Comparison of ENCODE assay signal across 10 cellular contexts in the genomic region with DNA sequence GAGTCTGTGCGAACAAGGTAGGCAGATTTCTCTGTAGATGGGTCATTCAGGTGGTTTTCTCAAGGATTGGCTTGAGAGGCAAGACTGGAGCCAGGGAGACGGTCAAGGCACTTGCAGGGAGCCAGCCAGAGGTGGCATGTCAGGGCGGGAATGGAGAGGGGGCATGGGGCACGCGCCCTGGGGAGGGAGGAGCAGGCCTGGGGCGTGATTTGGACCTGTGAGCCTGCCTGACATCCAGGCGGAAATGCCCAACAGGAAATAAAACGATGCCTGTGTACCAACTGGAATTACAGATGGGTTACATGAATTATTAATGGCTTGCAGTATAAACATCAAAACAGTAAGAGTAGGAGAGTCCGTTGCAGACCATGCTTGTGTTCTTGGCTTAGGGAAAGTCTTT. TPM values are rescaled to one million over a fixed set of nuclear protein-coding genes. Genes with fewer than 3 reads are reported as not detected.
DNase-seq lines count a peak whose midpoint lies in the region; ATAC-seq and TF ChIP-seq lines count a peak whose summit lies in the region.
"Had no signal": no experiment of that assay in that cellular context is flagged by ENCODE, and none has a peak within 500 bp of the region (broad histone marks: within the 10 kb centered on the region; RNA-seq: fewer than 3 reads in every experiment).

No MANE protein-coding gene starts in this region.

- POLR2A ChIA-PET in MCF 10A (lab: Yijun Ruan, JAX), result no interaction called here

- H3K4me1 Mint-ChIP-seq in MCF 10A (ENCODE audit: insufficient read depth, unreplicated experiment) (peaks cover 26% of the 10 kb centered on the region), neural progenitor cell (peaks cover 23% of the 10 kb centered on the region), immature natural killer cell (peaks cover 4 to 8% of the 10 kb centered on the region in 2 donors)

- H3K36me3 Mint-ChIP-seq in MCF 10A (ENCODE audit: insufficient read depth, unreplicated experiment), result peaks cover 44% of the 10 kb centered on the region
- H3K36me3 Mint-ChIP-seq in neural progenitor cell, result peaks cover 19% of the 10 kb centered on the region
- peaks cover 6 to 13% (median 8%) of the 10 kb centered on the region in 3 donors for H3K36me3 Mint-ChIP-seq in immature natural killer cell

- no peak overlapping the region for H3K4me3 ChIP-seq in mammary epithelial cell (replicated peaks in 1 of 3; ENCODE audit: insufficient read depth in 1 of 3, low read depth in 2 of 3, low read length in 3 of 3)
- no peak overlapping the region for H3K4me3 ChIP-seq in neural progenitor cell
- H3K4me3 ChIP-seq in vagina, result no peak overlapping the region
- H3K4me3 ChIP-seq: K562 had no signal

- in situ Hi-C loops in mammary epithelial cell (cut with MboI; ENCODE audit: low sequenced_read_pairs in 2 of 2), result no loop called here

- no peak for TF ChIP-seq CTCF in MCF 10A (IDR thresholded peaks at IDR 0.05; ENCODE audit: unreplicated experiment)
- TF ChIP-seq CTCF in mammary epithelial cell (conservative IDR thresholded peaks at IDR 0.05 in 1 of 2, IDR thresholded peaks at IDR 0.05 in 1 of 2; ENCODE audit: extremely low read depth in 1 of 2, insufficient read depth in 1 of 2, low read depth in 1 of 2, low read length in 2 of 2), result no peak
- TF ChIP-seq CTCF in neural progenitor cell (IDR thresholded peaks at IDR 0.05), result no peak
- TF ChIP-seq CTCF in vagina (IDR thresholded peaks at IDR 0.05), result no peak

- H3K4me2 ChIP-seq in mammary epithelial cell (ENCODE audit: insufficient read depth, low read depth, low read length) (no peak overlapping the region), neural progenitor cell (no peak overlapping the region)

- H3K4me1 ChIP-seq in mammary epithelial cell (ENCODE audit: insufficient read depth, low read length) (peaks cover 21% of the 10 kb centered on the region), neural progenitor cell (no peaks in the 10 kb centered on the region), vagina (peaks cover 74% of the 10 kb centered on the region)

- intact Hi-C loops in MCF 10A (cut with micrococcal nuclease), result no loop called here
- intact Hi-C loops in mammary epithelial cell (cut with micrococcal nuclease), result no loop called here
- intact Hi-C loops in vagina (cut with DNase I), result no loop called here

- no peaks in the 10 kb centered on the region for H3K9me3 ChIP-seq in mammary epithelial cell (replicated peaks; ENCODE audit: insufficient read depth, low read length)
- H3K9me3 ChIP-seq in neural progenitor cell (ENCODE audit: low read depth), result no peaks in the 10 kb centered on the region
- no peaks in the 10 kb centered on the region for H3K9me3 ChIP-seq in vagina

- 61% methylated on average over 5 of the region's 9 CpGs for WGBS in mammary epithelial cell (ENCODE audit: low coverage, missing lambda C conversion rate)

- H3K36me3 ChIP-seq in mammary epithelial cell (ENCODE audit: insufficient read depth, low read length), result no peaks in the 10 kb centered on the region
- no peaks in the 10 kb centered on the region for H3K36me3 ChIP-seq in neural progenitor cell
- H3K36me3 ChIP-seq in vagina, result peaks cover 0 to 4% of the 10 kb centered on the region in 2 donors

- no peaks in the 10 kb centered on the region for H3K27me3 Mint-ChIP-seq in MCF 10A (ENCODE audit: insufficient read depth, unreplicated experiment)
- H3K27me3 Mint-ChIP-seq in neural progenitor cell (ENCODE audit: insufficient read depth, low read depth), result peaks cover 4% of the 10 kb centered on the region
- peaks cover 0 to 5% (median under 1%) of the 10 kb centered on the region in 3 donors for H3K27me3 Mint-ChIP-seq in immature natural killer cell (ENCODE audit: low read depth in 3 of 3)

- H2AFZ ChIP-seq in mammary epithelial cell (ENCODE audit: low read depth, low read length), result no peak overlapping the region
- no peak overlapping the region for H2AFZ ChIP-seq in neural progenitor cell (replicated peaks)

- no peaks in the 10 kb centered on the region for H3F3A ChIP-seq in neural progenitor cell (ENCODE audit: low read depth)

- H3K27ac Mint-ChIP-seq in MCF 10A (ENCODE audit: low read depth, unreplicated experiment), result peak overlapping the region; percentile 84
- H3K27ac Mint-ChIP-seq in neural progenitor cell, result peak overlapping the region; percentile 2
- peak overlapping the region in 1 of 6 donors; percentile 62 for H3K27ac Mint-ChIP-seq in immature natural killer cell

- no peak for TF ChIP-seq POLR2A in vagina (IDR thresholded peaks at IDR 0.05)

- H3K9me3 Mint-ChIP-seq in MCF 10A (ENCODE audit: unreplicated experiment), result no peaks in the 10 kb centered on the region
- peaks cover 4% of the 10 kb centered on the region for H3K9me3 Mint-ChIP-seq in neural progenitor cell
- no peaks in the 10 kb centered on the region for H3K9me3 Mint-ChIP-seq in immature natural killer cell

- H3K4me3 Mint-ChIP-seq in MCF 10A (ENCODE audit: unreplicated experiment) (no peak overlapping the region), neural progenitor cell (no peak overlapping the region), immature natural killer cell (no peak overlapping the region)

- H4K20me1 ChIP-seq in mammary epithelial cell (ENCODE audit: insufficient read depth, low read length) (no peaks in the 10 kb centered on the region), neural progenitor cell (ENCODE audit: low read depth) (peaks cover 88% of the 10 kb centered on the region)

- BruUV-seq in MCF 10A (replicated peaks; lab: Mats Ljungman, UMichigan) (no TSS peak), mammary epithelial cell (replicated peaks; lab: Mats Ljungman, UMichigan) (no TSS peak)

- dilution Hi-C loops in mammary epithelial cell (cut with HindIII; ENCODE audit: low sequenced_read_pairs), result no loop called here

- H3K27me3 ChIP-seq in mammary epithelial cell (ENCODE audit: insufficient read depth, low read length) (no peaks in the 10 kb centered on the region), neural progenitor cell (no peaks in the 10 kb centered on the region), vagina (no peaks in the 10 kb centered on the region)

- CTCF ChIA-PET in MCF 10A (lab: Yijun Ruan, JAX), result no interaction called here
- CTCF ChIA-PET in mammary epithelial cell (lab: Charles Lee; ENCODE audit: low non-redundant PET), result no interaction called here

- H3K9ac ChIP-seq in mammary epithelial cell (ENCODE audit: insufficient read depth, low read length), result no peak overlapping the region
- no peak overlapping the region for H3K9ac ChIP-seq in neural progenitor cell

- H3K27ac ChIP-seq in mammary epithelial cell (ENCODE audit: insufficient read depth, low read depth, low read length), result no peak overlapping the region
- H3K27ac ChIP-seq in epithelial cell of prostate, result peak overlapping the region; percentile 55
- H3K27ac ChIP-seq in neural progenitor cell, result no peak overlapping the region
- peak overlapping the region; percentile 82 for H3K27ac ChIP-seq in vagina

- DNase-seq in MCF 10A (ENCODE audit: unreplicated experiment) (no peak), mammary epithelial cell (no peak), epithelial cell of prostate (ENCODE audit: low read depth, low spot score) (no peak), neural progenitor cell (ENCODE audit: low spot score) (no peak), vagina (ENCODE audit: extremely low spot score in 2 of 2) (no peak), immature natural killer cell (no peak), SK-N-DZ (ENCODE audit: low spot score) (no peak)
- DNase-seq: activated CD4-positive, CD25-positive, alpha-beta regulatory T cell had no signal

- ATAC-seq in HG02870 (IDR thresholded peaks at IDR 0.05; ENCODE audit: unreplicated experiment), result no peak
- ATAC-seq: K562 had no signal

- H3K79me2 ChIP-seq in mammary epithelial cell (ENCODE audit: insufficient read depth, low read length) (peaks cover 96% of the 10 kb centered on the region), neural progenitor cell (ENCODE audit: low read depth) (peaks cover 100% of the 10 kb centered on the region)

RNA-seq across cellular contexts. Expression of a gene that starts 8.6 kb away (rescaled TPM):
- total RNA-seq in MCF 10A (2022) (126 and 132 TPM in 2 replicates), mammary epithelial cell (100 to 1,000 TPM; 135 to 191 TPM), neural progenitor cell (ENCODE audit: low replicate concordance) (104 and 131 TPM in 2 replicates), vagina (170 TPM)
- polyA plus RNA-seq in mammary epithelial cell (176 TPM), immature natural killer cell (10 to 100 TPM; 19.3 to 31.5 (median 19.8) TPM)
- 160 TPM for polyA minus RNA-seq in mammary epithelial cell
- polyA plus RNA-seq in SK-N-DZ (2014; cell fraction: cytosol; rRNA removed), result 120 and 153 TPM in 2 replicates
- polyA plus RNA-seq in SK-N-DZ (2014; cell fraction: nucleus; rRNA removed), result 448 and 810 TPM in 2 replicates

RNA-seq across cellular contexts. Expression of a gene that starts 52.7 kb away (rescaled TPM):
- 32.6 and 43.9 TPM in 2 replicates for total RNA-seq in MCF 10A (2022)
- 10 to 100 TPM; 26.0 to 40.8 TPM for total RNA-seq in mammary epithelial cell
- 28.5 TPM for polyA plus RNA-seq in mammary epithelial cell
- polyA minus RNA-seq in mammary epithelial cell, result 24.8 TPM
- total RNA-seq in neural progenitor cell (ENCODE audit: low replicate concordance), result 17.2 and 35.7 TPM in 2 replicates
- 35.8 TPM for total RNA-seq in vagina
- 10 to 100 TPM; 25.3 to 35.6 (median 25.5) TPM for polyA plus RNA-seq in immature natural killer cell
- 58.8 and 60.9 TPM in 2 replicates for polyA plus RNA-seq in SK-N-DZ (2014; cell fraction: cytosol; rRNA removed)
- 132 and 195 TPM in 2 replicates for polyA plus RNA-seq in SK-N-DZ (2014; cell fraction: nucleus; rRNA removed)

Comparison
In these comparisons a context has a peak if more than half of its experiments do, and no peak if none do; other contexts are left out.
1. H3K27ac ChIP-seq: peak in epithelial cell of prostate (single experiment) and vagina (single experiment); none in mammary epithelial cell (single experiment) and neural progenitor cell (single experiment).